14 cellular contexts compared by ENCODE assay signal in genomic region chr2:10389596-10389995, GRCh38. TPM values are rescaled to one million over a fixed set of nuclear protein-coding genes. Genes with fewer than 3 reads are reported as not detected.
DNase-seq lines count a peak whose midpoint lies in the region; ATAC-seq, FAIRE-seq and TF ChIP-seq lines count a peak whose summit lies in the region.
"Had no signal": no experiment of that assay in that cellular context is flagged by ENCODE, and none has a peak within 500 bp of the region (broad histone marks: within the 10 kb centered on the region; RNA-seq: fewer than 3 reads in every experiment).

No MANE protein-coding gene starts in this region.

- WGBS in A549 (ENCODE audit: missing lambda C conversion rate) = 70% methylated on average over 5 of the region's 5 CpGs

- TF ChIP-seq POLR2A in A549 (IDR thresholded peaks at IDR 0.05; ENCODE audit: low read length) = no peak

- intact Hi-C loops in lower lobe of right lung (cut with DNase I) = no loop called here

- H3K4me2 ChIP-seq in A549 = peak overlapping the region; percentile 61
- H3K4me2 ChIP-seq: BLaER1 had no signal

- H3K4me1 ChIP-seq in A549 (peaks cover 83% of the 10 kb centered on the region), adipocyte (ENCODE audit: control insufficient read depth, insufficient read depth, low read length) (peaks cover 14% of the 10 kb centered on the region), lower lobe of right lung (peaks cover 92% of the 10 kb centered on the region)

- no peaks in the 10 kb centered on the region for H3K9me3 Mint-ChIP-seq in type B pancreatic cell

- CTCF ChIA-PET in A549 (lab: Yijun Ruan, JAX) (interaction anchor here (1.0 to 7.8 kb wide), 7 partner anchors 9 to 265 kb away, joined by 3 to 44 read pairs (median 5); no protein-coding TSS in a partner anchor), GM10248 (lab: Yijun Ruan, JAX) (interaction anchor here (1.0 to 1.5 kb wide), 2 partner anchors 11 to 157 kb away, joined by 3 read pairs; no protein-coding TSS in a partner anchor)

- peaks cover 11% of the 10 kb centered on the region for H3K4me1 Mint-ChIP-seq in type B pancreatic cell (ENCODE audit: unreplicated experiment)

- TF ChIP-seq CTCF in A549 (IDR thresholded peaks at IDR 0.05) (no peak), lower lobe of right lung (IDR thresholded peaks at IDR 0.05) (no peak), GM10248 (IDR thresholded peaks at IDR 0.05; ENCODE audit: control extremely low read depth, extremely low read depth, low read depth, missing control alignments) (no peak), type B pancreatic cell (conservative IDR thresholded peaks at IDR 0.05) (no peak)

- ATAC-seq in A549 (no peak; a peak in 1 of 6 replicates), lower lobe of right lung (peak; percentile 9 to 13)
- ATAC-seq: left lobe of liver had no signal

- H3K9me3 ChIP-seq in A549 = no peaks in the 10 kb centered on the region
- H3K9me3 ChIP-seq in adipocyte (ENCODE audit: control insufficient read depth, low read length) = no peaks in the 10 kb centered on the region
- no peaks in the 10 kb centered on the region for H3K9me3 ChIP-seq in lower lobe of right lung
- H3K9me3 ChIP-seq: BLaER1 had no signal

- TF ChIP-seq EP300 in A549 (IDR thresholded peaks at IDR 0.05) = no peak

- no peaks in the 10 kb centered on the region for H3K36me3 Mint-ChIP-seq in type B pancreatic cell

- no peak for FAIRE-seq in A549 (lab: Jason Lieb, UNC)
- FAIRE-seq: TTC549 had no signal

- H3K9ac ChIP-seq in adipocyte (ENCODE audit: low read length) = no peak overlapping the region
- H3K9ac ChIP-seq: BLaER1 had no signal

- H3K27me3 Mint-ChIP-seq in type B pancreatic cell = no peaks in the 10 kb centered on the region

- H3K27ac ChIP-seq in A549 (peak overlapping the region; percentile 89; a peak in 5 of 6 replicates), lower lobe of right lung (peak overlapping the region; percentile 25)
- H3K27ac ChIP-seq: BLaER1 had no signal

- no peak overlapping the region for H3K4me3 Mint-ChIP-seq in type B pancreatic cell

- POLR2A ChIA-PET in A549 (lab: Yijun Ruan, JAX) = no interaction called here
- POLR2A ChIA-PET in GM10248 (lab: Yijun Ruan, JAX) = no interaction called here

- no peak for TF ChIP-seq RAD21 in A549 (conservative IDR thresholded peaks at IDR 0.05 in 1 of 2, IDR thresholded peaks at IDR 0.05 in 1 of 2)

- H3K4me3 ChIP-seq in A549 (no peak overlapping the region), adipocyte (ENCODE audit: low read length) (no peak overlapping the region), lower lobe of right lung (no peak overlapping the region)
- H3K4me3 ChIP-seq: BLaER1 had no signal

- H3K27ac Mint-ChIP-seq in type B pancreatic cell = no peak overlapping the region

- H3K36me3 ChIP-seq in adipocyte (ENCODE audit: control insufficient read depth, insufficient read depth, low read length, severe bottlenecking) = no peaks in the 10 kb centered on the region
- no peaks in the 10 kb centered on the region for H3K36me3 ChIP-seq in lower lobe of right lung

- DNase-seq in A549 (ENCODE audit: low read depth in 1 of 2, low spot score in 1 of 2) (no peak), EH (ENCODE audit: low read depth) (peak; percentile 86), adipocyte (ENCODE audit: low read depth) (peak; percentile 48), lower lobe of right lung (no peak), NCI-H510A treated with DMSO at 0.1 percent for 48 hours (lab: John Stamatoyannopoulos, UW) (no peak), GM10248 (ENCODE audit: extremely low spot score) (no peak), type B pancreatic cell (ENCODE audit: extremely low spot score, unreplicated experiment) (no peak)
- no peak for DNase-seq in stimulated activated CD4-positive, alpha-beta T cell treated with anti-CD3 and anti-CD28 coated beads, Interleukin-4, amount 100 ng/mL, for 24 hours
- DNase-seq: amniotic stem cell, glutamatergic neuron, NCI-H2171 treated with DMSO at 0.1 percent for 48 hours had no signal

- H3K27me3 ChIP-seq in adipocyte (replicated peaks; ENCODE audit: control insufficient read depth, insufficient read depth, low read length) (peaks cover 18% of the 10 kb centered on the region), lower lobe of right lung (ENCODE audit: low read depth) (no peaks in the 10 kb centered on the region)
- H3K27me3 ChIP-seq: BLaER1 had no signal

TF ChIP-seq in A549, 52 proteins besides CTCF, POLR2A, EP300 and RAD21:
- no peak for TF ChIP-seq RFX5 (IDR thresholded peaks at IDR 0.05)
- no peak for TF ChIP-seq SMC3 (IDR thresholded peaks at IDR 0.05)
- no peak for TF ChIP-seq USF2 (IDR thresholded peaks at IDR 0.05)
- TF ChIP-seq FOSB (CRISPR knock-in tag; IDR thresholded peaks at IDR 0.05) = no peak
- no peak for TF ChIP-seq ZFP36 (IDR thresholded peaks at IDR 0.05; ENCODE audit: borderline replicate concordance, partially characterized antibody)
- TF ChIP-seq JUNB (IDR thresholded peaks at IDR 0.05) = no peak
- TF ChIP-seq SREBF2 (IDR thresholded peaks at IDR 0.05) = no peak
- TF ChIP-seq CBX2 (IDR thresholded peaks at IDR 0.05; ENCODE audit: borderline replicate concordance, low read depth) = no peak
- no peak for TF ChIP-seq EHMT2 (IDR thresholded peaks at IDR 0.05; ENCODE audit: low read depth)
- TF ChIP-seq CHD2 (IDR thresholded peaks at IDR 0.05; ENCODE audit: low read length, partially characterized antibody) = no peak
- no peak for TF ChIP-seq ZSCAN20 (CRISPR knock-in tag; IDR thresholded peaks at IDR 0.05)
- TF ChIP-seq KDM5A (IDR thresholded peaks at IDR 0.05) = no peak
- no peak for TF ChIP-seq MYC (IDR thresholded peaks at IDR 0.05; ENCODE audit: borderline replicate concordance, low read length)
- TF ChIP-seq HDAC2 (IDR thresholded peaks at IDR 0.05) = no peak
- TF ChIP-seq FOSL2 (IDR thresholded peaks at IDR 0.05) = no peak
- no peak for TF ChIP-seq FOSL2 (CRISPR knock-in tag; IDR thresholded peaks at IDR 0.05)
- no peak for TF ChIP-seq KDM1A (IDR thresholded peaks at IDR 0.05; ENCODE audit: low read depth)
- TF ChIP-seq HOXB5 (CRISPR knock-in tag; IDR thresholded peaks at IDR 0.05) = no peak

RNA-seq across cellular contexts. Expression of gene ODC1, which starts 58.5 kb away (rescaled TPM):
- polyA plus RNA-seq in A549 (2011; rRNA removed) (198 and 265 TPM in 2 replicates), A549 (2017; fragmentation: RNase III; extraction: RNeasy Plus Mini Kit Qiagen cat#74134 plus additional on column Dnase treatment) (56.3 to 89.5 TPM (median 57.8 TPM) in 3 replicates)
- 147 and 159 TPM in 2 replicates for polyA plus RNA-seq in A549 (2012; cell fraction: cytosol; rRNA removed)
- 84.5 and 165 TPM in 2 replicates for polyA plus RNA-seq in A549 (2012; cell fraction: nucleus; rRNA removed)
- polyA minus RNA-seq in A549 (2011; rRNA and poly(A)+ RNA removed) = 110 and 113 TPM in 2 replicates
- total RNA-seq in lower lobe of right lung (30.1 TPM), type B pancreatic cell (ENCODE audit: low replicate concordance) (60.7 and 135 TPM in 2 replicates)

Comparison
In these comparisons a context has a peak if more than half of its experiments do, and no peak if none do; other contexts are left out.
1. ATAC-seq: peak in lower lobe of right lung (2 of 2); none in A549 (0 of 2).
2. DNase-seq: peak in EH (single experiment) and adipocyte (single experiment); none in A549 (0 of 2), lower lobe of right lung (single experiment), NCI-H510A treated with DMSO at 0.1 percent for 48 hours (single experiment), GM10248 (single experiment), type B pancreatic cell (single experiment) and stimulated activated CD4-positive, alpha-beta T cell treated with anti-CD3 and anti-CD28 coated beads, Interleukin-4, amount 100 ng/mL, for 24 hours (single experiment).